Comparison of ENCODE assay signal across 21 cellular contexts in the genomic region with DNA sequence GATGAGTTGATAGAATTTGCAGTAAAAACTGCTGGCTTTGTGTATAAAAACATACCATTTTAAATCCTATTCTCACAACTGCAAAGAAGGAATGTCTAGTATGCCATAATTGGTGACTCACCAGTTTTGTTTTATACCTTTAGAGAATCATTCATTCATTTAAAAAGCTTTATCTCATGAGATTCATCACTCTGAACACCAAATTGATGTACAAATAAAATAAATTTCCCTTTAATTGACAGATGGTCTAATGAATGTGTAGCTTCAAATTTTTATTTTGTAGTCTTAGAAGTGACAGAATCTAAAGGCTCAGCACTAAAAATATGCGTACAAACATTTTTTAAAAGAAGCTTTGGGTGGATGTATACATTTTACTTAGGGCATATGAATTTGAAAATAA.
"Had no signal": no experiment of that assay in that cellular context is flagged by ENCODE, and none has a peak within 500 bp of the region (broad histone marks: within the 10 kb centered on the region; RNA-seq: fewer than 3 reads in every experiment).

No MANE protein-coding gene starts in this region.

- H3K4me1 ChIP-seq: colonic mucosa, esophagus squamous epithelium, gastrocnemius medialis, heart right ventricle, left lung, lower lobe of right lung had no signal

- H3K27ac ChIP-seq: colonic mucosa, epithelial cell of prostate, esophagus squamous epithelium, gastrocnemius medialis, heart right ventricle, left lung, lower lobe of right lung had no signal

- H3K9me3 ChIP-seq: colonic mucosa, esophagus squamous epithelium, gastrocnemius medialis had no signal

- H3K4me3 ChIP-seq: colonic mucosa, esophagus squamous epithelium, gastrocnemius medialis, heart right ventricle, left lung, lower lobe of right lung had no signal

- H3K36me3 ChIP-seq: colonic mucosa, esophagus squamous epithelium, gastrocnemius medialis, heart right ventricle, left lung, lower lobe of right lung had no signal

- H3K27me3 ChIP-seq: colonic mucosa, esophagus squamous epithelium, gastrocnemius medialis, heart right ventricle, left lung had no signal

- DNase-seq: colonic mucosa; cortex of kidney; effector CD8-positive, alpha-beta T cell; effector memory CD8-positive, alpha-beta T cell; endodermal cell; erythroblast; esophagus squamous epithelium; foreskin fibroblast; foreskin melanocyte; gastrocnemius medialis; glutamatergic neuron; head of caudate nucleus; heart right ventricle; hippocampal formation; left cardiac atrium; left lung; left ventricle myocardium superior; lower lobe of right lung; mesenchymal stem cell; naive thymus-derived CD4-positive, alpha-beta T cell had no signal
